Comparison of ENCODE assay signal across 8 cellular contexts in the genomic region with DNA sequence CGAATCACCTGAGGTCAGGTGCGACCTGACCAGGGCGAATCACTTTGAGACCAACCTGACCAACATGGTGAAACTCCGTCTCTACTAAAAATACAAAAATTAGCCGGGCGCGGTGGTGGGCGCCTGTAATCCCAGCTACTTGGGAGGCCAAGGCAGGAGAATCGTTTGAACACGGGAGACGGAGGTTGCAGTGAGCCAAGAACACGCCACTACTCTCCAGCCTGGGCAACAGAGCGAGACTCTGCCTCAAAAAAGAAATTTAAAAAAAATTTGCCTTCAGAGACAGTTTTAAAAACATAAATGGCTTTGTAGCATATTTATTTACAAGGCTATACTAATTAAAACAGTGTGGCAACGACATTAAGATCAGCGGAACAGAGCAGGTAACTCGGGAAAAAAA. TPM values are rescaled to one million over a fixed set of nuclear protein-coding genes. Genes with fewer than 3 reads are reported as not detected.
DNase-seq lines count a peak whose midpoint lies in the region; ATAC-seq, FAIRE-seq and TF ChIP-seq lines count a peak whose summit lies in the region.
"Not testable (repeated sequence)": the region's sequence is repeated elsewhere in the genome, so short reads cannot be mapped to it uniquely, and the experiment has no call there.

No MANE protein-coding gene starts in this region.

- H2AFZ ChIP-seq in osteoblast (ENCODE audit: low read length) = not testable (repeated sequence)

- peak overlapping the region; percentile 77 for H3K4me2 ChIP-seq in osteoblast (ENCODE audit: insufficient read depth, low read length)

- POLR2A ChIA-PET in CD4-positive, alpha-beta T cell (lab: Charles Lee) = interaction anchor here (2.2 to 4.1 kb wide), 3 partner anchors 9 to 212 kb away, joined by 6 to 67 read pairs (median 9); a partner anchor contains a TSS

- H3K36me3 Mint-ChIP-seq in CD4-positive, alpha-beta T cell (ENCODE audit: low read depth) = peaks cover 44% of the 10 kb centered on the region
- H3K36me3 Mint-ChIP-seq in IgD-negative memory B cell = not testable (repeated sequence)
- peaks cover 39% of the 10 kb centered on the region for H3K36me3 Mint-ChIP-seq in T-helper 2 cell treated with Interferon-gamma antibody and Interleukin-4, amounts not matched to agents 5 μg/mL and 100 μg/mL, for 36 hours (ENCODE audit: low read depth)
- H3K36me3 Mint-ChIP-seq in endothelial cell (ENCODE audit: low read depth, unreplicated experiment) = peaks cover 17% of the 10 kb centered on the region

- not testable (repeated sequence) for H3K9me3 ChIP-seq in CD4-positive, alpha-beta T cell (ENCODE audit: control insufficient read depth, low read length); adipocyte (ENCODE audit: control insufficient read depth, low read length); kidney (ENCODE audit: control insufficient read depth in 1 of 2, low read length in 2 of 2); osteoblast (ENCODE audit: low read depth, low read length); thoracic aorta

- H3K27ac Mint-ChIP-seq in CD4-positive, alpha-beta T cell = peak overlapping the region; percentile 91
- H3K27ac Mint-ChIP-seq in IgD-negative memory B cell = peak overlapping the region in 2 of 3 donors; percentile 85 to 94
- H3K27ac Mint-ChIP-seq in T-helper 2 cell treated with Interferon-gamma antibody and Interleukin-4, amounts not matched to agents 5 μg/mL and 100 μg/mL, for 36 hours = peak overlapping the region; percentile 67
- H3K27ac Mint-ChIP-seq in endothelial cell (ENCODE audit: unreplicated experiment) = not testable (repeated sequence)

- not testable (repeated sequence) for H3K9me3 Mint-ChIP-seq in CD4-positive, alpha-beta T cell; IgD-negative memory B cell; T-helper 2 cell treated with Interferon-gamma antibody and Interleukin-4, amounts not matched to agents 5 μg/mL and 100 μg/mL, for 36 hours; endothelial cell (ENCODE audit: unreplicated experiment)

- H3K27me3 ChIP-seq in CD4-positive, alpha-beta T cell (ENCODE audit: control insufficient read depth, insufficient read depth, low read length); adipocyte (replicated peaks; ENCODE audit: control insufficient read depth, insufficient read depth, low read length); osteoblast (ENCODE audit: insufficient read depth, low read length); thoracic aorta (replicated peaks; ENCODE audit: insufficient read depth): not testable (repeated sequence)

- intact Hi-C loops in CD4-positive, alpha-beta T cell (cut with DNase I, micrococcal nuclease) = loop anchor here (5.0 to 10.0 kb wide), 4 partner anchors 41 to 737 kb away; a partner anchor contains a TSS
- intact Hi-C loops in kidney (cut with DNase I) = not testable (repeated sequence)

- CTCF ChIA-PET in CD4-positive, alpha-beta T cell (lab: Charles Lee) = not testable (repeated sequence)

- H3K79me2 ChIP-seq in osteoblast (ENCODE audit: insufficient read depth, low read length) = peaks cover 58% of the 10 kb centered on the region

- H3K4me1 Mint-ChIP-seq in CD4-positive, alpha-beta T cell (ENCODE audit: low read depth) = peaks cover 59% of the 10 kb centered on the region
- H3K4me1 Mint-ChIP-seq in IgD-negative memory B cell (peaks cover 37 to 48% (median 43%) of the 10 kb centered on the region in 3 donors), endothelial cell (ENCODE audit: unreplicated experiment) (peaks cover 21% of the 10 kb centered on the region)
- H3K4me1 Mint-ChIP-seq in T-helper 2 cell treated with Interferon-gamma antibody and Interleukin-4, amounts not matched to agents 5 μg/mL and 100 μg/mL, for 36 hours (ENCODE audit: low read depth) = peaks cover 51% of the 10 kb centered on the region

- peaks cover 12% of the 10 kb centered on the region for H4K20me1 ChIP-seq in osteoblast (ENCODE audit: insufficient read depth, low read length)

- H3K4me1 ChIP-seq in adipocyte (ENCODE audit: control insufficient read depth, insufficient read depth, low read length) (peaks cover 50% of the 10 kb centered on the region), kidney (ENCODE audit: control insufficient read depth in 1 of 2, insufficient read depth in 1 of 2, low read depth in 1 of 2, low read length in 2 of 2) (peaks cover 7 to 11% of the 10 kb centered on the region in 2 donors), osteoblast (ENCODE audit: insufficient read depth, low read length) (peaks cover 22% of the 10 kb centered on the region), thoracic aorta (ENCODE audit: control insufficient read depth in 1 of 2, low read depth in 2 of 2) (peaks cover 16 to 24% of the 10 kb centered on the region in 2 donors)

- not testable (repeated sequence) for DNase-seq in CD4-positive, alpha-beta T cell; T-helper 2 cell treated with Interferon-gamma antibody and Interleukin-4, amounts not matched to agents 5 μg/mL and 100 μg/mL, for 36 hours (ENCODE audit: low spot score); adipocyte (ENCODE audit: low read depth); endothelial cell (ENCODE audit: low spot score); kidney; osteoblast (ENCODE audit: insufficient read length, low spot score, missing footprints); thoracic aorta (ENCODE audit: low spot score)

- not testable (repeated sequence) for H3K27ac ChIP-seq in CD4-positive, alpha-beta T cell (ENCODE audit: low read depth, low read length); kidney (ENCODE audit: low read depth in 2 of 2, low read length in 2 of 2); osteoblast (ENCODE audit: low read depth, low read length); thoracic aorta

- H3K36me3 ChIP-seq in adipocyte (ENCODE audit: control insufficient read depth, insufficient read depth, low read length, severe bottlenecking) (peaks cover 17% of the 10 kb centered on the region), osteoblast (ENCODE audit: insufficient read depth, low read length) (peaks cover 27% of the 10 kb centered on the region)
- not testable (repeated sequence) for H3K36me3 ChIP-seq in kidney (ENCODE audit: control insufficient read depth in 1 of 2, insufficient read depth in 2 of 2, low read length in 2 of 2); thoracic aorta

- peak overlapping the region; percentile 89 for H3K4me3 Mint-ChIP-seq in CD4-positive, alpha-beta T cell
- H3K4me3 Mint-ChIP-seq in IgD-negative memory B cell (peak overlapping the region; percentile 82 to 95 (median 91)), endothelial cell (ENCODE audit: unreplicated experiment) (peak overlapping the region; percentile 83)
- H3K4me3 Mint-ChIP-seq in T-helper 2 cell treated with Interferon-gamma antibody and Interleukin-4, amounts not matched to agents 5 μg/mL and 100 μg/mL, for 36 hours = peak overlapping the region; percentile 82

- H3K4me3 ChIP-seq in adipocyte (ENCODE audit: low read length) = peak overlapping the region; percentile 89
- peak overlapping the region; percentile 70 to 89 for H3K4me3 ChIP-seq in kidney (ENCODE audit: low read length in 2 of 2)
- peak overlapping the region; percentile 94 for H3K4me3 ChIP-seq in osteoblast (ENCODE audit: insufficient read depth, low read length)
- peak overlapping the region; percentile 98 for H3K4me3 ChIP-seq in thoracic aorta

- not testable (repeated sequence) for ATAC-seq in CD4-positive, alpha-beta T cell (ENCODE audit: poor library complexity); thoracic aorta (ENCODE audit: insufficient number of reproducible peaks, low FRiP score, low read depth)

- H3K27me3 Mint-ChIP-seq in CD4-positive, alpha-beta T cell; IgD-negative memory B cell; T-helper 2 cell treated with Interferon-gamma antibody and Interleukin-4, amounts not matched to agents 5 μg/mL and 100 μg/mL, for 36 hours (ENCODE audit: low read depth); endothelial cell (ENCODE audit: unreplicated experiment): not testable (repeated sequence)

- peak overlapping the region; percentile 85 for H3K9ac ChIP-seq in adipocyte (ENCODE audit: low read length)
- H3K9ac ChIP-seq in kidney (ENCODE audit: low read length in 2 of 2) = not testable (repeated sequence)

- FAIRE-seq in kidney (lab: Jason Lieb, UNC) = not testable (repeated sequence)

- not testable (repeated sequence) for TF ChIP-seq CTCF in CD4-positive, alpha-beta T cell (IDR thresholded peaks at IDR 0.05); endothelial cell (IDR thresholded peaks at IDR 0.05; ENCODE audit: unreplicated experiment); kidney (IDR thresholded peaks at IDR 0.05; ENCODE audit: borderline replicate concordance, extremely low read depth, insufficient read depth); osteoblast (IDR thresholded peaks at IDR 0.05; ENCODE audit: extremely low read depth, low read depth, low read length); thoracic aorta (IDR thresholded peaks at IDR 0.05)

RNA-seq across cellular contexts. Expression of a gene that starts 1.1 kb away (rescaled TPM):
- total RNA-seq in CD4-positive, alpha-beta T cell = 10 to 100 TPM; 55.8 to 59.1 TPM
- polyA plus RNA-seq in IgD-negative memory B cell (36.5 TPM), kidney (ENCODE audit: insufficient read depth, low read depth, low replicate concordance) (26.4 TPM)
- total RNA-seq in endothelial cell (ENCODE audit: unreplicated experiment) (40.2 TPM), kidney (38.5 TPM), osteoblast (68.4 and 72.2 TPM in 2 replicates), thoracic aorta (10 to 100 TPM; 25.5 to 30.5 TPM)

RNA-seq across cellular contexts. Expression of a gene that starts 9.4 kb away (rescaled TPM):
- 10 to 100 TPM; 51.1 to 53.1 TPM for total RNA-seq in CD4-positive, alpha-beta T cell
- polyA plus RNA-seq in IgD-negative memory B cell (103 TPM), kidney (ENCODE audit: insufficient read depth, low read depth, low replicate concordance) (251 TPM)
- total RNA-seq in endothelial cell (ENCODE audit: unreplicated experiment) (102 TPM), kidney (67.7 TPM), osteoblast (19.5 and 23.0 TPM in 2 replicates), thoracic aorta (10 to 100 TPM; 16.8 to 21.1 TPM)

RNA-seq across cellular contexts. Expression of a gene that starts 22.3 kb away (rescaled TPM):
- under 1 TPM; 0.11 to 0.17 TPM for total RNA-seq in CD4-positive, alpha-beta T cell
- 7.8 TPM for polyA plus RNA-seq in IgD-negative memory B cell
- total RNA-seq in endothelial cell (ENCODE audit: unreplicated experiment) = not detected
- not detected for total RNA-seq in kidney
- 0.17 TPM for polyA plus RNA-seq in kidney (ENCODE audit: insufficient read depth, low read depth, low replicate concordance)
- total RNA-seq in osteoblast = not detected in 2 replicates
- under 1 TPM in 1 of 2 donors, not detected in 1; 0.54 TPM for total RNA-seq in thoracic aorta

RNA-seq across cellular contexts. Expression of a gene that starts 34.4 kb away (rescaled TPM):
- total RNA-seq in CD4-positive, alpha-beta T cell = 10 to 100 TPM; 14.7 to 17.7 TPM
- polyA plus RNA-seq in IgD-negative memory B cell (34.7 TPM), kidney (ENCODE audit: insufficient read depth, low read depth, low replicate concordance) (234 TPM)
- total RNA-seq in endothelial cell (ENCODE audit: unreplicated experiment) (150 TPM), kidney (200 TPM), osteoblast (223 and 264 TPM in 2 replicates), thoracic aorta (100 to 1,000 TPM; 242 to 436 TPM)
